ENCODE assay signal across 21 cellular contexts in genomic region chr4:119231517-119231916, GRCh38.
"Had no signal": no experiment of that assay in that cellular context is flagged by ENCODE, and none has a peak within 500 bp of the region (broad histone marks: within the 10 kb centered on the region; RNA-seq: fewer than 3 reads in every experiment).

No MANE protein-coding gene starts in this region.

- H3K4me3 Mint-ChIP-seq: activated naive CD8-positive, alpha-beta T cell treated with anti-CD3 and anti-CD28 coated beads for 36 hours; central memory CD8-positive, alpha-beta T cell; neural progenitor cell; stimulated activated naive B cell treated with anti-CD40 and anti-IgM and Interleukin-4, amounts not matched to agents 10 μg/mL and 1 μg/mL and 100 μg/mL, for 72 hours; T-cell; T-helper 2 cell treated with Interferon-gamma antibody and Interleukin-4, amounts not matched to agents 5 μg/mL and 100 μg/mL, for 36 hours; type B pancreatic cell had no signal

- H3K27ac ChIP-seq: epithelial cell of prostate, neural progenitor cell, thoracic aorta had no signal

- H3K4me1 Mint-ChIP-seq: neural progenitor cell had no signal

- H3K27ac Mint-ChIP-seq: activated naive CD8-positive, alpha-beta T cell treated with anti-CD3 and anti-CD28 coated beads for 36 hours; activated T-helper 2 cell treated with anti-CD3 and anti-CD28 coated beads, Interferon-gamma antibody, Interleukin-2, Interleukin-4, amounts not matched to agents 10 μg/mL and 5 μg/mL and 100 μg/mL, durations not matched to agents 14 hours and 24 hours and 36 hours; neural progenitor cell; stimulated activated naive B cell treated with anti-CD40 and anti-IgM and Interleukin-4, amounts not matched to agents 10 μg/mL and 1 μg/mL and 100 μg/mL, for 72 hours; T-helper 2 cell treated with Interferon-gamma antibody and Interleukin-4, amounts not matched to agents 5 μg/mL and 100 μg/mL, for 36 hours; type B pancreatic cell had no signal

- H3K4me3 ChIP-seq: heart right ventricle, neural progenitor cell, thoracic aorta had no signal

- FAIRE-seq: colon, TTC549 had no signal

- H3K9ac ChIP-seq: neural progenitor cell had no signal

- H3K27me3 ChIP-seq: heart right ventricle, neural progenitor cell had no signal

- H3K9me3 ChIP-seq: thoracic aorta had no signal

- H3K27me3 Mint-ChIP-seq: activated naive CD8-positive, alpha-beta T cell treated with anti-CD3 and anti-CD28 coated beads for 36 hours; central memory CD8-positive, alpha-beta T cell; naive thymus-derived CD4-positive, alpha-beta T cell; stimulated activated naive B cell treated with anti-CD40 and anti-IgM and Interleukin-4, amounts not matched to agents 10 μg/mL and 1 μg/mL and 100 μg/mL, for 72 hours; T-cell; type B pancreatic cell had no signal

- H3K4me1 ChIP-seq: neural progenitor cell had no signal

- H3K9me3 Mint-ChIP-seq: activated T-helper 2 cell treated with anti-CD3 and anti-CD28 coated beads, Interferon-gamma antibody, Interleukin-2, Interleukin-4, amounts not matched to agents 10 μg/mL and 5 μg/mL and 100 μg/mL, durations not matched to agents 14 hours and 24 hours and 36 hours; central memory CD8-positive, alpha-beta T cell; neural progenitor cell; stimulated activated naive B cell treated with anti-CD40 and anti-IgM and Interleukin-4, amounts not matched to agents 10 μg/mL and 1 μg/mL and 100 μg/mL, for 72 hours; T-helper 2 cell treated with Interferon-gamma antibody and Interleukin-4, amounts not matched to agents 5 μg/mL and 100 μg/mL, for 36 hours; type B pancreatic cell had no signal

- DNase-seq: activated CD4-positive, alpha-beta T cell treated with anti-CD3 and anti-CD28 coated beads for 1 hour; activated naive CD4-positive, alpha-beta T cell; activated naive CD8-positive, alpha-beta T cell treated with anti-CD3 and anti-CD28 coated beads for 36 hours; activated T-cell treated with anti-CD3 and anti-CD28 coated beads, Interleukin-2, amount 50 U/mL, for 1 hour; heart right ventricle; mesendoderm; naive thymus-derived CD4-positive, alpha-beta T cell; retina; stimulated activated CD4-positive, alpha-beta T cell treated with anti-CD3 and anti-CD28 coated beads, Interleukin-2, amount 100 ng/mL, for 48 hours; stimulated activated CD8-positive, alpha-beta memory T cell treated with anti-CD3 and anti-CD28 coated beads, Interleukin-4, amount 100 ng/mL, for 48 hours; stimulated activated naive B cell treated with anti-CD40 and anti-IgM and Interleukin-4, amounts not matched to agents 10 μg/mL and 1 μg/mL and 100 μg/mL, for 72 hours; T-cell had no signal

- ATAC-seq: naive thymus-derived CD4-positive, alpha-beta T cell; T-cell had no signal

- H3K36me3 ChIP-seq: neural progenitor cell had no signal
